ENCODE assay signal across 1 cellular context in genomic region chr1:183281553-183282091, GRCh38.
TF ChIP-seq lines count a peak whose summit lies in the region.

No MANE protein-coding gene starts in this region.

TF ChIP-seq in K562, 482 proteins besides CTCF, POLR2A, EP300 and RAD21 (continued from another document):
- TF ChIP-seq, protein P1, sequence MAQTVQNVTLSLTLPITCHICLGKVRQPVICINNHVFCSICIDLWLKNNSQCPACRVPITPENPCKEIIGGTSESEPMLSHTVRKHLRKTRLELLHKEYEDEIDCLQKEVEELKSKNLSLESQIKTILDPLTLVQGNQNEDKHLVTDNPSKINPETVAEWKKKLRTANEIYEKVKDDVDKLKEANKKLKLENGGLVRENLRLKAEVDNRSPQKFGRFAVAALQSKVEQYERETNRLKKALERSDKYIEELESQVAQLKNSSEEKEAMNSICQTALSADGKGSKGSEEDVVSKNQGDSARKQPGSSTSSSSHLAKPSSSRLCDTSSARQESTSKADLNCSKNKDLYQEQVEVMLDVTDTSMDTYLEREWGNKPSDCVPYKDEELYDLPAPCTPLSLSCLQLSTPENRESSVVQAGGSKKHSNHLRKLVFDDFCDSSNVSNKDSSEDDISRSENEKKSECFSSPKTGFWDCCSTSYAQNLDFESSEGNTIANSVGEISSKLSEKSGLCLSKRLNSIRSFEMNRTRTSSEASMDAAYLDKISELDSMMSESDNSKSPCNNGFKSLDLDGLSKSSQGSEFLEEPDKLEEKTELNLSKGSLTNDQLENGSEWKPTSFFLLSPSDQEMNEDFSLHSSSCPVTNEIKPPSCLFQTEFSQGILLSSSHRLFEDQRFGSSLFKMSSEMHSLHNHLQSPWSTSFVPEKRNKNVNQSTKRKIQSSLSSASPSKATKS (CRISPR knock-in tag; IDR thresholded peaks at IDR 0.05): no peak
- TF ChIP-seq SPI1 (IDR thresholded peaks at IDR 0.05; ENCODE audit: borderline replicate concordance, low read depth, low read length): no peak
- TF ChIP-seq SMAD3 (CRISPR knock-in tag; conservative IDR thresholded peaks at IDR 0.05): no peak
- TF ChIP-seq, protein P2, sequence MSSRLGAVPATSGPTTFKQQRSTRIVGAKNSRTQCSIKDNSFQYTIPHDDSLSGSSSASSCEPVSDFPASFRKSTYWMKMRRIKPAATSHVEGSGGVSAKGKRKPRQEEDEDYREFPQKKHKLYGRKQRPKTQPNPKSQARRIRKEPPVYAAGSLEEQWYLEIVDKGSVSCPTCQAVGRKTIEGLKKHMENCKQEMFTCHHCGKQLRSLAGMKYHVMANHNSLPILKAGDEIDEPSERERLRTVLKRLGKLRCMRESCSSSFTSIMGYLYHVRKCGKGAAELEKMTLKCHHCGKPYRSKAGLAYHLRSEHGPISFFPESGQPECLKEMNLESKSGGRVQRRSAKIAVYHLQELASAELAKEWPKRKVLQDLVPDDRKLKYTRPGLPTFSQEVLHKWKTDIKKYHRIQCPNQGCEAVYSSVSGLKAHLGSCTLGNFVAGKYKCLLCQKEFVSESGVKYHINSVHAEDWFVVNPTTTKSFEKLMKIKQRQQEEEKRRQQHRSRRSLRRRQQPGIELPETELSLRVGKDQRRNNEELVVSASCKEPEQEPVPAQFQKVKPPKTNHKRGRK (tag; IDR thresholded peaks at IDR 0.05): no peak
- TF ChIP-seq ZNF57 (CRISPR knock-in tag; IDR thresholded peaks at IDR 0.05): no peak
- peak; percentile 16 for TF ChIP-seq DACH1 (IDR thresholded peaks at IDR 0.05; ENCODE audit: partially characterized antibody)
- no peak for TF ChIP-seq PURB (CRISPR knock-in tag; IDR thresholded peaks at IDR 0.05; ENCODE audit: low read depth)
- TF ChIP-seq ZC3H8 (IDR thresholded peaks at IDR 0.05): no peak
- no peak for TF ChIP-seq ATF6 (CRISPR knock-in tag; IDR thresholded peaks at IDR 0.05)
- no peak for TF ChIP-seq SIX5 (IDR thresholded peaks at IDR 0.05; ENCODE audit: borderline replicate concordance in 1 of 2, insufficient read depth in 1 of 2, low read depth in 1 of 2, low read length in 2 of 2)
- no peak for TF ChIP-seq E2F5 (CRISPR knock-in tag; IDR thresholded peaks at IDR 0.05)
- TF ChIP-seq SP1 (CRISPR knock-in tag; IDR thresholded peaks at IDR 0.05): no peak
- TF ChIP-seq TAF15 (IDR thresholded peaks at IDR 0.05; ENCODE audit: low read depth, low read length): no peak
- no peak for TF ChIP-seq IFI16 (CRISPR knock-in tag; IDR thresholded peaks at IDR 0.05)
- 0 out of 2 replicates have a peak, but pooled peaks have one; percentile 19 for TF ChIP-seq TCF7 (IDR thresholded peaks at IDR 0.05; ENCODE audit: borderline replicate concordance)
- TF ChIP-seq SMC3 (conservative IDR thresholded peaks at IDR 0.05; ENCODE audit: insufficient read depth, low read depth, low read length): peak; percentile 89
- TF ChIP-seq CBFA2T2 (conservative IDR thresholded peaks at IDR 0.05): no peak
- TF ChIP-seq SRSF9 (IDR thresholded peaks at IDR 0.05; ENCODE audit: borderline replicate concordance, low read depth, low read length): no peak
- no peak for TF ChIP-seq KDM5B (IDR thresholded peaks at IDR 0.05; ENCODE audit: insufficient replicate concordance, low read depth, low read length)
- TF ChIP-seq PHF8 (IDR thresholded peaks at IDR 0.05; ENCODE audit: borderline replicate concordance, low read length): no peak
- TF ChIP-seq TFAP4 (CRISPR knock-in tag; IDR thresholded peaks at IDR 0.05; ENCODE audit: borderline replicate concordance): peak; percentile 62; the same call in 1 of the 2 replicates
- no peak for TF ChIP-seq POU5F1 (IDR thresholded peaks at IDR 0.05; ENCODE audit: borderline replicate concordance, low read depth, low read length, partially characterized antibody)
- TF ChIP-seq ZKSCAN8 (CRISPR knock-in tag; IDR thresholded peaks at IDR 0.05): no peak
- peak; percentile 36; the same call in 1 of the 2 replicates for TF ChIP-seq STAG1 (CRISPR knock-in tag; IDR thresholded peaks at IDR 0.05; ENCODE audit: borderline replicate concordance)
- TF ChIP-seq XRCC3 (IDR thresholded peaks at IDR 0.05): no peak
- TF ChIP-seq KLF16 (IDR thresholded peaks at IDR 0.05): 0 out of 2 replicates have a peak, but pooled peaks have one; percentile 26
- TF ChIP-seq NFE2 (IDR thresholded peaks at IDR 0.05; ENCODE audit: low read depth): no peak
- no peak for TF ChIP-seq MEF2A (IDR thresholded peaks at IDR 0.05; ENCODE audit: control insufficient read depth, low read depth, low read length)
